In the genomic region with DNA sequence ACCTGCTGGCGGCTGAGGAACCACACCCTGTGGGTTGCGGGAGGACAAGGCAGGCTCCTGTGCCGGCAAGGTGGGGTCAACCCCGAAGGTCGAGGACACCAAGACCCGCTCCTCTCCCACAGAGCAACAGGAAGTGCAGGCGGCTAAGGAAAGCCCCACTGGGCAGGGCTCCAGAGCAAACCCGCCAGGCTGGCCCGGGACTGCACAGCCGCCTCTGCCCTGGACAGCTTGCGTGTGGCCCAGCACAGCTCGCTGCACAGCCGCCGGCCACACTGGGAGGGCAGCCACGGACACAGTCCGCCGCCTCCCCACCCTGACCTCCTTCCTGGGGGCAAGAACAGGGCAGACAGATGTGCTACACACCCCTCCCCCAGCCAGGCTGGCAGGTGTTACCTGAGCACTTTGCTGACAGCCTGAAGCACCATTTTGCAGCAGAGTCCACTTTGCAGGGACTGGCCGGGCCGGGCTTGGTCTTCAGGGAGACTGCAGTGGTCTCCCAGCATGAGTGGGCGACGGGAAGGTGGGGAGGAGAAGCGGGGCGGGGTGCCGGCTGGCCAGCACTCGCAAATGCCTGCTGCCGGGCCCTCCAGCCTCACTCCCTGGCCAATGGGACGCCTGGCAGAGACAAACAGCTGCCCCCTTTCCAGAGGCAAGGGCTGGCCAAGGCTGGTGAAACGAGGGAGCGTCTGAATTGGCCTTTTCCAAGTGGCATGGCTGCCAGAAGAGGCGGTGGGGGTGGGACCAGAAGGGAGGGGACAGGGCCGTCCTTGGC, we compare ENCODE assay signal across 8 cellular contexts. TPM values are rescaled to one million over a fixed set of nuclear protein-coding genes. Genes with fewer than 3 reads are reported as not detected.
DNase-seq lines count a peak whose midpoint lies in the region; ATAC-seq and TF ChIP-seq lines count a peak whose summit lies in the region.

Gene MOB2, minus strand, starts transcription at position 726 of the 772 bp plus-strand sequence. Its CDS starts 223 bp downstream, at position 503.

- no peak for TF ChIP-seq POLR2A in esophagus squamous epithelium (IDR thresholded peaks at IDR 0.05)

- TF ChIP-seq CTCF in CD14-positive monocyte (IDR thresholded peaks at IDR 0.05): no peak
- TF ChIP-seq CTCF in esophagus squamous epithelium (IDR thresholded peaks at IDR 0.05): no peak
- TF ChIP-seq CTCF in natural killer cell (IDR thresholded peaks at IDR 0.05): no peak

- H3K4me3 ChIP-seq in NT2/D1 (ENCODE audit: insufficient read length, low read depth) (no peak within 1 kb of the TSS), esophagus squamous epithelium (peak within 1 kb of the TSS; percentile 8 to 53 (median 42))

- peak within 1 kb of the TSS; percentile 15 to 89 (median 82) for H3K27ac ChIP-seq in esophagus squamous epithelium

- H3K27me3 ChIP-seq in NT2/D1 (ENCODE audit: insufficient read depth, insufficient read length) (no peaks in the 10 kb centered on the region), esophagus squamous epithelium (no peaks in the 10 kb centered on the region)

- H3K9me3 ChIP-seq in NT2/D1 (ENCODE audit: insufficient read depth, low read length): no peaks in the 10 kb centered on the region
- H3K9me3 ChIP-seq in esophagus squamous epithelium: no peaks in the 10 kb centered on the region

- DNase-seq in CD14-positive monocyte (ENCODE audit: low spot score) (peak; percentile 45), NT2/D1 (ENCODE audit: low read depth, low spot score) (no peak), esophagus squamous epithelium (lab: John Stamatoyannopoulos, UW) (no peak), natural killer cell (no peak)
- DNase-seq in effector CD8-positive, alpha-beta T cell (lab: John Stamatoyannopoulos, UW): no peak
- DNase-seq in activated CD4-positive, CD25-positive, alpha-beta regulatory T cell (lab: John Stamatoyannopoulos, UW): no peak
- DNase-seq in activated CD4-positive, alpha-beta T cell treated with anti-CD3 and anti-CD28 coated beads, Interleukin-2, amount 50 U/mL, for 4 hours: no peak

- no peak within 1 kb of the TSS for H3K4me3 Mint-ChIP-seq in CD14-positive monocyte
- peak within 1 kb of the TSS; percentile 25 for H3K4me3 Mint-ChIP-seq in natural killer cell

- peak; percentile 45 to 79 (median 67) for ATAC-seq in natural killer cell
- ATAC-seq in GM18502 (IDR thresholded peaks at IDR 0.05; ENCODE audit: poor library complexity, unreplicated experiment): no peak

- H3K4me1 Mint-ChIP-seq in CD14-positive monocyte (peaks cover 2% of the 10 kb centered on the region), natural killer cell (peaks cover 12 to 63% of the 10 kb centered on the region in 2 donors)

- peak within 1 kb of the TSS; percentile 9 for H3K9ac ChIP-seq in NT2/D1 (ENCODE audit: insufficient read length, low read depth)

- H3K36me3 Mint-ChIP-seq in CD14-positive monocyte (peaks cover 6 to 12% of the 10 kb centered on the region in 2 donors), natural killer cell (no peaks in the 10 kb centered on the region)

- peak within 1 kb of the TSS in 3 of 7 donors; percentile 45 to 63 (median 61) for H3K27ac Mint-ChIP-seq in CD14-positive monocyte
- peak within 1 kb of the TSS; percentile 14 to 86 for H3K27ac Mint-ChIP-seq in natural killer cell

- H3K27me3 Mint-ChIP-seq in CD14-positive monocyte (ENCODE audit: low read depth in 3 of 3) (peaks cover 0 to 2% (median 0%) of the 10 kb centered on the region in 3 donors), natural killer cell (ENCODE audit: low read depth in 2 of 2) (no peaks in the 10 kb centered on the region)

- H3K4me1 ChIP-seq in NT2/D1 (ENCODE audit: insufficient read depth, insufficient read length) (peaks cover 16% of the 10 kb centered on the region), esophagus squamous epithelium (peaks cover 40 to 92% (median 73%) of the 10 kb centered on the region in 3 donors)

- intact Hi-C loops in CD14-positive monocyte (cut with micrococcal nuclease) (no loop called here), esophagus squamous epithelium (cut with DNase I) (no loop called here), natural killer cell (cut with micrococcal nuclease) (no loop called here)

- 23 to 44% methylated on average over 5 to 7 of the region's 31 CpGs for WGBS in esophagus squamous epithelium, 2 donors

- H3K36me3 ChIP-seq in NT2/D1 (ENCODE audit: insufficient read depth, insufficient read length, low read length): no peaks in the 10 kb centered on the region
- peaks cover 0 to 18% (median 0%) of the 10 kb centered on the region in 3 donors for H3K36me3 ChIP-seq in esophagus squamous epithelium

- H3K9me3 Mint-ChIP-seq in CD14-positive monocyte (no peaks in the 10 kb centered on the region), natural killer cell (no peaks in the 10 kb centered on the region)

RNA-seq across cellular contexts. Expression of gene MOB2, which starts in this region (rescaled TPM):
- 10 to 100 TPM; 22.1 to 22.5 TPM for polyA plus RNA-seq in CD14-positive monocyte
- 10 to 100 TPM; 21.5 to 45.0 (median 30.1) TPM for total RNA-seq in esophagus squamous epithelium
- total RNA-seq in natural killer cell: 10 to 100 TPM; 61.9 to 79.6 (median 78.5) TPM
